Comparison of ENCODE assay signal across 8 cellular contexts in genomic region chrX:120251471-120252011, GRCh38. TPM values are rescaled to one million over a fixed set of nuclear protein-coding genes. Genes with fewer than 3 reads are reported as not detected.
A peak's percentile ranks its signal among the peaks of the same experiment; 100 is the strongest.
DNase-seq lines count a peak whose midpoint lies in the region; ATAC-seq, FAIRE-seq and TF ChIP-seq lines count a peak whose summit lies in the region.

No MANE protein-coding gene starts in this region.

- no peak for FAIRE-seq in RCC 7860 (lab: Jason Lieb, UNC)

- no peaks in the 10 kb centered on the region for H3K9me3 ChIP-seq in osteoblast (ENCODE audit: low read depth, low read length)

- peak overlapping the region; percentile 64 for H3K27ac ChIP-seq in osteoblast (ENCODE audit: low read depth, low read length)

- peaks cover 4% of the 10 kb centered on the region for H3K27me3 ChIP-seq in osteoblast (ENCODE audit: insufficient read depth, low read length)

- peak overlapping the region; percentile 79 for H3K4me3 ChIP-seq in osteoblast (ENCODE audit: insufficient read depth, low read length)

- no peaks in the 10 kb centered on the region for H3K4me1 ChIP-seq in osteoblast (ENCODE audit: insufficient read depth, low read length)

- TF ChIP-seq CTCF in osteoblast (IDR thresholded peaks at IDR 0.05; ENCODE audit: extremely low read depth, low read depth, low read length), result no peak

- H3K79me2 ChIP-seq in osteoblast (ENCODE audit: insufficient read depth, low read length), result peaks cover 15% of the 10 kb centered on the region

- H3K4me2 ChIP-seq in osteoblast (ENCODE audit: insufficient read depth, low read length), result peak overlapping the region; percentile 82

- peak overlapping the region; percentile 78 for H2AFZ ChIP-seq in osteoblast (ENCODE audit: low read length)

- no peak for ATAC-seq in HG03135 (IDR thresholded peaks at IDR 0.05; ENCODE audit: unreplicated experiment)

- H4K20me1 ChIP-seq in osteoblast (ENCODE audit: insufficient read depth, low read length), result peaks cover 3% of the 10 kb centered on the region

- H3K36me3 ChIP-seq in osteoblast (ENCODE audit: insufficient read depth, low read length), result peaks cover 9% of the 10 kb centered on the region

- DNase-seq in activated naive CD4-positive, alpha-beta T cell treated with Interleukin-2 at 50 U/mL for 16 hours, result peak; percentile 18
- DNase-seq in activated naive CD4-positive, alpha-beta T cell (lab: John Stamatoyannopoulos, UW), result no peak
- DNase-seq in NCI-H524 treated with DMSO at 0.1 percent for 48 hours (lab: John Stamatoyannopoulos, UW) (peak; percentile 8), globus pallidus (ENCODE audit: low spot score) (peak; percentile 31), osteoblast (ENCODE audit: insufficient read length, low spot score, missing footprints) (peak; percentile 48), RCC 7860 (ENCODE audit: low spot score) (no peak)
- peak; percentile 1 for DNase-seq in activated effector memory CD4-positive, alpha-beta T cell treated with Interleukin-2 at 50 U/mL for 16 hours

RNA-seq across cellular contexts. Expression of gene ZBTB33, which starts 0.9 kb away (rescaled TPM):
- total RNA-seq in osteoblast, result 19.2 and 20.0 TPM in 2 replicates

RNA-seq across cellular contexts. Expression of gene TMEM255A, which starts 59.7 kb away (rescaled TPM):
- under 0.01 and 0.29 TPM in 2 replicates for total RNA-seq in osteoblast

Comparison
In these comparisons a context has a peak if more than half of its experiments do, and no peak if none do; other contexts are left out.
1. DNase-seq: peak in activated naive CD4-positive, alpha-beta T cell treated with Interleukin-2 at 50 U/mL for 16 hours (single experiment), NCI-H524 treated with DMSO at 0.1 percent for 48 hours (single experiment), activated effector memory CD4-positive, alpha-beta T cell treated with Interleukin-2 at 50 U/mL for 16 hours (single experiment), globus pallidus (single experiment) and osteoblast (single experiment); none in activated naive CD4-positive, alpha-beta T cell (0 of 4) and RCC 7860 (single experiment).